In genomic region chr10:101968910-101969321, GRCh38 we compare ENCODE assay signal across 12 cellular contexts.
DNase-seq lines count a peak whose midpoint lies in the region; ATAC-seq and TF ChIP-seq lines count a peak whose summit lies in the region.
"Had no signal": no experiment of that assay in that cellular context is flagged by ENCODE, and none has a peak within 500 bp of the region (broad histone marks: within the 10 kb centered on the region; RNA-seq: fewer than 3 reads in every experiment).

No MANE protein-coding gene starts in this region.

- H3K4me3 ChIP-seq in OCI-LY1 (ENCODE audit: low read depth, low read length, poor library complexity, severe bottlenecking) (no peak overlapping the region), mucosa of descending colon (no peak overlapping the region)
- H3K4me3 ChIP-seq: breast epithelium, Peyer's patch had no signal

- no peak overlapping the region for H3K4me2 ChIP-seq in OCI-LY1 (ENCODE audit: low read length)

- H3K27ac ChIP-seq in OCI-LY1 (ENCODE audit: low read depth, low read length, poor library complexity, severe bottlenecking) = peak overlapping the region; percentile 51
- H3K27ac ChIP-seq: breast epithelium had no signal

- H3F3A ChIP-seq in OCI-LY1 (ENCODE audit: insufficient read depth, low read length) = no peaks in the 10 kb centered on the region

- intact Hi-C loops in activated CD4-positive, alpha-beta T cell treated with anti-CD3 and anti-CD28 coated beads for 36 hours (cut with DNase I, micrococcal nuclease) = no loop called here
- intact Hi-C loops in mucosa of descending colon (cut with DNase I, micrococcal nuclease) = no loop called here
- intact Hi-C loops in activated CD4-positive, alpha-beta T cell treated with anti-CD3 and anti-CD28 coated beads, Interleukin-2, amount 10 ng/mL, durations not matched to agents 24 days and 14 days (cut with micrococcal nuclease) = no loop called here

- ATAC-seq in activated CD4-positive, alpha-beta T cell treated with anti-CD3 and anti-CD28 coated beads for 36 hours = peak; percentile 12
- ATAC-seq in mucosa of descending colon (peak; percentile 32), HG02981 (IDR thresholded peaks at IDR 0.05; ENCODE audit: unreplicated experiment) (no peak)
- ATAC-seq in activated CD8-positive, alpha-beta memory T cell treated with anti-CD3 and anti-CD28 coated beads, Interleukin-2, amount 10 ng/mL, durations not matched to agents 7 days and 5 days = no peak

- no peak overlapping the region for H3K4me3 Mint-ChIP-seq in activated CD4-positive, alpha-beta T cell treated with anti-CD3 and anti-CD28 coated beads for 36 hours
- no peak overlapping the region for H3K4me3 Mint-ChIP-seq in activated CD8-positive, alpha-beta memory T cell treated with anti-CD3 and anti-CD28 coated beads, Interleukin-2, amount 10 ng/mL, durations not matched to agents 7 days and 5 days
- no peak overlapping the region for H3K4me3 Mint-ChIP-seq in activated CD4-positive, alpha-beta T cell treated with anti-CD3 and anti-CD28 coated beads, Interleukin-2, amount 10 ng/mL, durations not matched to agents 24 days and 14 days
- H3K4me3 Mint-ChIP-seq: type B pancreatic cell had no signal

- no peaks in the 10 kb centered on the region for H3K79me2 ChIP-seq in OCI-LY1 (ENCODE audit: insufficient read depth, low read length)

- no peaks in the 10 kb centered on the region for H3K9me3 Mint-ChIP-seq in activated CD4-positive, alpha-beta T cell treated with anti-CD3 and anti-CD28 coated beads for 36 hours (ENCODE audit: low read depth)
- no peaks in the 10 kb centered on the region for H3K9me3 Mint-ChIP-seq in activated CD8-positive, alpha-beta memory T cell treated with anti-CD3 and anti-CD28 coated beads, Interleukin-2, amount 10 ng/mL, durations not matched to agents 7 days and 5 days (ENCODE audit: low read depth)
- H3K9me3 Mint-ChIP-seq in activated CD4-positive, alpha-beta T cell treated with anti-CD3 and anti-CD28 coated beads, Interleukin-2, amount 10 ng/mL, durations not matched to agents 24 days and 14 days = no peaks in the 10 kb centered on the region
- H3K9me3 Mint-ChIP-seq: type B pancreatic cell had no signal

- no peaks in the 10 kb centered on the region for H3K27me3 ChIP-seq in OCI-LY1 (ENCODE audit: insufficient read depth, low read length)
- H3K27me3 ChIP-seq: breast epithelium, Peyer's patch had no signal

- DNase-seq in activated CD4-positive, alpha-beta T cell treated with anti-CD3 and anti-CD28 coated beads for 36 hours = no peak
- no peak for DNase-seq in activated CD4-positive, alpha-beta T cell treated with anti-CD3 and anti-CD28 coated beads for 4 hours
- DNase-seq in GM20000 (ENCODE audit: low spot score) (peak; percentile 34), mucosa of descending colon (no peak)
- DNase-seq in activated CD8-positive, alpha-beta memory T cell treated with anti-CD3 and anti-CD28 coated beads, Interleukin-2, amount 10 ng/mL, durations not matched to agents 7 days and 5 days = no peak
- no peak for DNase-seq in activated CD4-positive, alpha-beta T cell treated with anti-CD3 and anti-CD28 coated beads, Interleukin-2, amount 10 ng/mL, durations not matched to agents 24 days and 14 days
- DNase-seq: activated T-cell treated with anti-CD3 and anti-CD28 coated beads, Interleukin-2, amount 50 U/mL, for 48 hours; Peyer's patch had no signal

- H3K9me3 ChIP-seq in OCI-LY1 (ENCODE audit: low read length) (no peaks in the 10 kb centered on the region), mucosa of descending colon (no peaks in the 10 kb centered on the region)
- H3K9me3 ChIP-seq: breast epithelium, Peyer's patch had no signal

- H2AFZ ChIP-seq in OCI-LY1 (ENCODE audit: low read length) = no peak overlapping the region

- H3K27me3 Mint-ChIP-seq in activated CD4-positive, alpha-beta T cell treated with anti-CD3 and anti-CD28 coated beads for 36 hours = no peaks in the 10 kb centered on the region
- H3K27me3 Mint-ChIP-seq in activated CD8-positive, alpha-beta memory T cell treated with anti-CD3 and anti-CD28 coated beads, Interleukin-2, amount 10 ng/mL, durations not matched to agents 7 days and 5 days = no peaks in the 10 kb centered on the region
- H3K27me3 Mint-ChIP-seq in activated CD4-positive, alpha-beta T cell treated with anti-CD3 and anti-CD28 coated beads, Interleukin-2, amount 10 ng/mL, durations not matched to agents 24 days and 14 days = no peaks in the 10 kb centered on the region
- H3K27me3 Mint-ChIP-seq: type B pancreatic cell had no signal

- peak overlapping the region; percentile 56 for H3K27ac Mint-ChIP-seq in activated CD4-positive, alpha-beta T cell treated with anti-CD3 and anti-CD28 coated beads for 36 hours
- H3K27ac Mint-ChIP-seq in activated CD8-positive, alpha-beta memory T cell treated with anti-CD3 and anti-CD28 coated beads, Interleukin-2, amount 10 ng/mL, durations not matched to agents 7 days and 5 days = no peak overlapping the region
- H3K27ac Mint-ChIP-seq in activated CD4-positive, alpha-beta T cell treated with anti-CD3 and anti-CD28 coated beads, Interleukin-2, amount 10 ng/mL, durations not matched to agents 24 days and 14 days = no peak overlapping the region
- H3K27ac Mint-ChIP-seq: type B pancreatic cell had no signal

- TF ChIP-seq CTCF in GM20000 (IDR thresholded peaks at IDR 0.05; ENCODE audit: extremely low read depth, missing control alignments) = no peak
- TF ChIP-seq CTCF in OCI-LY1 (IDR thresholded peaks at IDR 0.05; ENCODE audit: low read length) = no peak
- no peak for TF ChIP-seq CTCF in mucosa of descending colon (IDR thresholded peaks at IDR 0.05)

- no peaks in the 10 kb centered on the region for H4K20me1 ChIP-seq in OCI-LY1 (ENCODE audit: insufficient read depth, low read length)

- peaks cover 33% of the 10 kb centered on the region for H3K4me1 Mint-ChIP-seq in activated CD4-positive, alpha-beta T cell treated with anti-CD3 and anti-CD28 coated beads for 36 hours
- peaks cover 26% of the 10 kb centered on the region for H3K4me1 Mint-ChIP-seq in activated CD8-positive, alpha-beta memory T cell treated with anti-CD3 and anti-CD28 coated beads, Interleukin-2, amount 10 ng/mL, durations not matched to agents 7 days and 5 days
- peaks cover 31% of the 10 kb centered on the region for H3K4me1 Mint-ChIP-seq in activated CD4-positive, alpha-beta T cell treated with anti-CD3 and anti-CD28 coated beads, Interleukin-2, amount 10 ng/mL, durations not matched to agents 24 days and 14 days

- CTCF ChIA-PET in activated CD4-positive, alpha-beta T cell treated with anti-CD3 and anti-CD28 coated beads for 36 hours (lab: Charles Lee) = interaction anchor here (1.0 to 1.5 kb wide), 4 partner anchors 10 to 128 kb away, joined by 3 to 6 read pairs (median 4); no protein-coding TSS in a partner anchor
- CTCF ChIA-PET in activated CD8-positive, alpha-beta memory T cell treated with anti-CD3 and anti-CD28 coated beads, Interleukin-2, amount 10 ng/mL, durations not matched to agents 7 days and 5 days (lab: Charles Lee) = interaction anchor here (0.7 to 2.4 kb wide), 5 partner anchors 9 to 137 kb away, joined by 3 to 12 read pairs (median 3); partner anchors contain the start of gene KCNIP2

- peaks cover 10% of the 10 kb centered on the region; the same call in 1 of the 2 replicates for H3K36me3 ChIP-seq in OCI-LY1 (ENCODE audit: insufficient read depth, low read length)
- no peaks in the 10 kb centered on the region for H3K36me3 ChIP-seq in mucosa of descending colon (ENCODE audit: low read depth)

- POLR2A ChIA-PET in activated CD4-positive, alpha-beta T cell treated with anti-CD3 and anti-CD28 coated beads for 36 hours (lab: Charles Lee) = interaction anchor here (0.6 kb wide), 1 partner anchor 128 kb away, joined by 10 read pairs; no protein-coding TSS in a partner anchor

- peaks cover 38% of the 10 kb centered on the region for H3K36me3 Mint-ChIP-seq in activated CD4-positive, alpha-beta T cell treated with anti-CD3 and anti-CD28 coated beads for 36 hours (ENCODE audit: low read depth)
- peaks cover 27% of the 10 kb centered on the region for H3K36me3 Mint-ChIP-seq in activated CD8-positive, alpha-beta memory T cell treated with anti-CD3 and anti-CD28 coated beads, Interleukin-2, amount 10 ng/mL, durations not matched to agents 7 days and 5 days
- peaks cover 52% of the 10 kb centered on the region for H3K36me3 Mint-ChIP-seq in activated CD4-positive, alpha-beta T cell treated with anti-CD3 and anti-CD28 coated beads, Interleukin-2, amount 10 ng/mL, durations not matched to agents 24 days and 14 days (ENCODE audit: low read depth)

- H3K9ac ChIP-seq in OCI-LY1 (ENCODE audit: low read length) = no peak overlapping the region

- H3K4me1 ChIP-seq in OCI-LY1 (ENCODE audit: insufficient read depth, low read length, severe bottlenecking) = peaks cover 31% of the 10 kb centered on the region
- no peaks in the 10 kb centered on the region for H3K4me1 ChIP-seq in mucosa of descending colon (ENCODE audit: low read depth)
- H3K4me1 ChIP-seq: breast epithelium had no signal

- no peaks in the 10 kb centered on the region for H3K9me2 ChIP-seq in OCI-LY1 (ENCODE audit: low read depth, low read length)

Comparison
In these comparisons a context has a peak if more than half of its experiments do, and no peak if none do; other contexts are left out.
1. ATAC-seq: peak in activated CD4-positive, alpha-beta T cell treated with anti-CD3 and anti-CD28 coated beads for 36 hours (single experiment) and mucosa of descending colon (single experiment); none in HG02981 (single experiment) and activated CD8-positive, alpha-beta memory T cell treated with anti-CD3 and anti-CD28 coated beads, Interleukin-2, amount 10 ng/mL, durations not matched to agents 7 days and 5 days (single experiment).